ENCODE assay signal across 30 cellular contexts in genomic region chr15:70532536-70533186, GRCh38.
DNase-seq lines count a peak whose midpoint lies in the region; ATAC-seq, FAIRE-seq and TF ChIP-seq lines count a peak whose summit lies in the region.
"Had no signal": no experiment of that assay in that cellular context is flagged by ENCODE, and none has a peak within 500 bp of the region (broad histone marks: within the 10 kb centered on the region; RNA-seq: fewer than 3 reads in every experiment).

No MANE protein-coding gene starts in this region.

- peaks cover 2% of the 10 kb centered on the region for H3K9me3 Mint-ChIP-seq in activated T-cell treated with anti-CD3 and anti-CD28 coated beads, Interleukin-2, amount 50 U/mL, for 24 hours
- H3K9me3 Mint-ChIP-seq in activated T-cell treated with anti-CD3 and anti-CD28 coated beads, Interleukin-2, amount 50 U/mL, for 72 hours, result no peaks in the 10 kb centered on the region
- peaks cover 0 to 4% of the 10 kb centered on the region in 2 donors for H3K9me3 Mint-ChIP-seq in activated naive CD4-positive, alpha-beta T cell treated with anti-CD3 and anti-CD28 coated beads, Interleukin-2, amount 50 U/mL, for 72 hours
- H3K9me3 Mint-ChIP-seq: CD8-positive, alpha-beta memory T cell had no signal

- no peak for TF ChIP-seq POLR2A in GM12891 (IDR thresholded peaks at IDR 0.05; ENCODE audit: low read depth, low read length)

- H3K27ac ChIP-seq in small intestine (ENCODE audit: low read depth in 1 of 2, low read length in 1 of 2), result no peak overlapping the region
- H3K27ac ChIP-seq: A549, PC-9, SJCRH30 had no signal

- H3K27me3 Mint-ChIP-seq in activated T-cell treated with anti-CD3 and anti-CD28 coated beads, Interleukin-2, amount 50 U/mL, for 24 hours, result no peaks in the 10 kb centered on the region
- H3K27me3 Mint-ChIP-seq in activated T-cell treated with anti-CD3 and anti-CD28 coated beads, Interleukin-2, amount 50 U/mL, for 72 hours (ENCODE audit: low read depth), result no peaks in the 10 kb centered on the region

- peak; percentile 31 for DNase-seq in activated T-cell treated with anti-CD3 and anti-CD28 coated beads, Interleukin-2, amount 50 U/mL, for 24 hours
- no peak for DNase-seq in activated T-cell treated with anti-CD3 and anti-CD28 coated beads, Interleukin-2, amount 50 U/mL, for 72 hours
- DNase-seq in COLO668 (lab: John Stamatoyannopoulos, UW; ENCODE audit: unreplicated experiment) (peak; percentile 40), SW480 (ENCODE audit: low spot score) (peak; percentile 23), small intestine (peak; percentile 48), SKM-1 (lab: John Stamatoyannopoulos, UW; ENCODE audit: unreplicated experiment) (no peak), GM12891 (ENCODE audit: insufficient read length, low spot score) (no peak)
- DNase-seq in activated naive CD4-positive, alpha-beta T cell treated with anti-CD3 and anti-CD28 coated beads, Interleukin-2, amount 50 U/mL, for 72 hours (ENCODE audit: low spot score in 2 of 2), result no peak
- DNase-seq: AML-193; C1 segment of cervical spinal cord; Calu3; CD8-positive, alpha-beta memory T cell; DMS79 treated with DMSO at 0.1 percent for 48 hours; GF-D8; Karpas-422; MV-4-11; NCI-H1105; NCI-H1436 treated with DMSO at 0.1 percent for 48 hours; NCI-H187 treated with DMSO at 0.1 percent for 48 hours; NCI-H2171 treated with DMSO at 0.1 percent for 48 hours; NCI-H345; NCI-H510A treated with DMSO at 0.1 percent for 48 hours; NCI-H748 treated with DMSO at 0.1 percent for 48 hours; NK-92 treated with Interleukin-12 subunit alpha and Interleukin-12 subunit beta, amount 100 ng/mL, for 24 hours; PC-9; SJCRH30 had no signal

- peaks cover 81% of the 10 kb centered on the region for H3K4me1 Mint-ChIP-seq in activated T-cell treated with anti-CD3 and anti-CD28 coated beads, Interleukin-2, amount 50 U/mL, for 24 hours (ENCODE audit: low read depth)
- H3K4me1 Mint-ChIP-seq in activated T-cell treated with anti-CD3 and anti-CD28 coated beads, Interleukin-2, amount 50 U/mL, for 72 hours (ENCODE audit: low read depth), result peaks cover 68% of the 10 kb centered on the region

- no peak for ATAC-seq in activated T-cell treated with anti-CD3 and anti-CD28 coated beads, Interleukin-2, amount 50 U/mL, for 72 hours (replicated peaks in 1 of 2)
- no peak for ATAC-seq in activated naive CD4-positive, alpha-beta T cell treated with anti-CD3 and anti-CD28 coated beads, Interleukin-2, amount 50 U/mL, for 72 hours
- ATAC-seq: A549, Right ventricle myocardium inferior, SK-N-SH treated with all-trans-retinoic acid at 6 μM for 48 hours had no signal

- no peak overlapping the region for H3K4me3 ChIP-seq in small intestine (ENCODE audit: low read depth in 1 of 2, low read length in 2 of 2)
- H3K4me3 ChIP-seq: A549, PC-9, SJCRH30 had no signal

- H3K36me3 Mint-ChIP-seq in activated T-cell treated with anti-CD3 and anti-CD28 coated beads, Interleukin-2, amount 50 U/mL, for 24 hours (ENCODE audit: low read depth), result no peaks in the 10 kb centered on the region
- peaks cover 0 to 1% of the 10 kb centered on the region in 2 donors for H3K36me3 Mint-ChIP-seq in activated T-cell treated with anti-CD3 and anti-CD28 coated beads, Interleukin-2, amount 50 U/mL, for 72 hours (ENCODE audit: insufficient read depth in 2 of 2)
- peaks cover 10 to 14% of the 10 kb centered on the region in 2 donors for H3K36me3 Mint-ChIP-seq in activated naive CD4-positive, alpha-beta T cell treated with anti-CD3 and anti-CD28 coated beads, Interleukin-2, amount 50 U/mL, for 72 hours
- H3K36me3 Mint-ChIP-seq: CD8-positive, alpha-beta memory T cell had no signal

- no peaks in the 10 kb centered on the region for H3K36me3 ChIP-seq in small intestine (ENCODE audit: control insufficient read depth in 2 of 2, insufficient read depth in 2 of 2, low read length in 2 of 2)
- H3K36me3 ChIP-seq: SJCRH30 had no signal

- H3K4me3 Mint-ChIP-seq in activated T-cell treated with anti-CD3 and anti-CD28 coated beads, Interleukin-2, amount 50 U/mL, for 24 hours, result no peak overlapping the region
- H3K4me3 Mint-ChIP-seq in activated T-cell treated with anti-CD3 and anti-CD28 coated beads, Interleukin-2, amount 50 U/mL, for 72 hours, result no peak overlapping the region

- WGBS in small intestine, 3 donors, result 37 to 61% (median 48%) methylated on average over 5 of the region's 5 CpGs

- FAIRE-seq in small intestine (lab: Jason Lieb, UNC), result no peak
- no peak for FAIRE-seq in GM12891 (lab: Jason Lieb, UNC)
- FAIRE-seq: A549, GM12892 had no signal

- H3K27ac Mint-ChIP-seq in activated T-cell treated with anti-CD3 and anti-CD28 coated beads, Interleukin-2, amount 50 U/mL, for 24 hours, result no peak overlapping the region
- no peak overlapping the region for H3K27ac Mint-ChIP-seq in activated T-cell treated with anti-CD3 and anti-CD28 coated beads, Interleukin-2, amount 50 U/mL, for 72 hours
- H3K27ac Mint-ChIP-seq in activated naive CD4-positive, alpha-beta T cell treated with anti-CD3 and anti-CD28 coated beads, Interleukin-2, amount 50 U/mL, for 72 hours, result no peak overlapping the region

- H3K4me1 ChIP-seq in small intestine (ENCODE audit: control insufficient read depth in 2 of 2, insufficient read depth in 1 of 2, low read depth in 1 of 2, low read length in 1 of 2), result peaks cover 8 to 18% of the 10 kb centered on the region in 2 donors
- H3K4me1 ChIP-seq: A549 had no signal

- H3K9me3 ChIP-seq in small intestine (ENCODE audit: control insufficient read depth, low read depth), result no peaks in the 10 kb centered on the region
- H3K9me3 ChIP-seq: A549, SJCRH30 had no signal

- no peaks in the 10 kb centered on the region for H3K27me3 ChIP-seq in small intestine (ENCODE audit: control insufficient read depth in 2 of 2, insufficient read depth in 2 of 2, low read length in 2 of 2)

TF ChIP-seq in GM12891, 5 proteins besides CTCF, POLR2A, EP300 and RAD21:
- TF ChIP-seq TAF1 (IDR thresholded peaks at IDR 0.05; ENCODE audit: low read depth, low read length) (no peak), POU2F2 (IDR thresholded peaks at IDR 0.05; ENCODE audit: low read depth, low read length) (no peak)

Comparison
In these comparisons a context has a peak if more than half of its experiments do, and no peak if none do; other contexts are left out.
1. DNase-seq: peak in activated T-cell treated with anti-CD3 and anti-CD28 coated beads, Interleukin-2, amount 50 U/mL, for 24 hours (single experiment), COLO668 (single experiment), SW480 (single experiment) and small intestine (single experiment); none in activated T-cell treated with anti-CD3 and anti-CD28 coated beads, Interleukin-2, amount 50 U/mL, for 72 hours (0 of 2), SKM-1 (single experiment), activated naive CD4-positive, alpha-beta T cell treated with anti-CD3 and anti-CD28 coated beads, Interleukin-2, amount 50 U/mL, for 72 hours (0 of 2) and GM12891 (single experiment).